In the genomic region with DNA sequence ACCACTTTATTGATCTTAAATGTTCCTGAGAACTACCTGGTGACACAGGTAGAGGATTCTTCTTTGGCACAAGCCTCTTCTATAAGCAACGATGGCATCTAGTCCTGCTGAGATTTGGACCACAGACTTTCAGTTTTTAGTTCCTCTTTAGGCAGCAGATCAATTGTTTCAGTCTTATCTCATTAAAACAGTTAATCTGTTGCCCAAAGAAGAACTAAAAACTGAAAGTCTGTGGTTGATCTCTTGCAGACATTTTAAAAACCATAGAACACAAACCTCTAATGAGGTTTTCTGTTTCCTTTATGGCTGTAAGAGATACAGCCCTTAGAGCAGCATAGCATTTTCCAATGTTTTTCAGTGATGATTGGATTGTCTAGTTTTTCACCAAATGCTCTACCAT, we compare ENCODE assay signal across 13 cellular contexts.
A peak's percentile ranks its signal among the peaks of the same experiment; 100 is the strongest.
DNase-seq lines count a peak whose midpoint lies in the region; ATAC-seq and TF ChIP-seq lines count a peak whose summit lies in the region.
"Had no signal": no experiment of that assay in that cellular context is flagged by ENCODE, and none has a peak within 500 bp of the region (broad histone marks: within the 10 kb centered on the region; RNA-seq: fewer than 3 reads in every experiment).

No MANE protein-coding gene starts in this region.

- no peaks in the 10 kb centered on the region for H3K36me3 Mint-ChIP-seq in neural progenitor cell
- no peaks in the 10 kb centered on the region for H3K36me3 Mint-ChIP-seq in activated CD8-positive, alpha-beta T cell treated with anti-CD3 and anti-CD28 coated beads for 36 hours (ENCODE audit: low read depth)
- H3K36me3 Mint-ChIP-seq: brain had no signal

- H3K79me2 ChIP-seq in neural progenitor cell (ENCODE audit: low read depth), result no peaks in the 10 kb centered on the region
- H3K79me2 ChIP-seq in Karpas-422 (ENCODE audit: low read length), result no peaks in the 10 kb centered on the region

- peak; percentile 8 for DNase-seq in GM20000 (ENCODE audit: low spot score)
- DNase-seq in HL-60 (ENCODE audit: low read depth in 1 of 2, low spot score in 1 of 2), result no peak
- no peak for DNase-seq in neural progenitor cell (ENCODE audit: low spot score)
- DNase-seq in activated CD8-positive, alpha-beta T cell treated with anti-CD3 and anti-CD28 coated beads for 36 hours, result no peak
- DNase-seq in Karpas-422, result no peak
- DNase-seq in HCEC 1CT, result no peak
- DNase-seq: right cardiac atrium had no signal

- H3K4me1 Mint-ChIP-seq in neural progenitor cell, result no peaks in the 10 kb centered on the region
- no peaks in the 10 kb centered on the region for H3K4me1 Mint-ChIP-seq in activated CD8-positive, alpha-beta T cell treated with anti-CD3 and anti-CD28 coated beads for 36 hours (ENCODE audit: low read depth)
- H3K4me1 Mint-ChIP-seq: brain had no signal

- H3K9me3 ChIP-seq in neural progenitor cell (ENCODE audit: low read depth) (peaks cover 12% of the 10 kb centered on the region), Karpas-422 (ENCODE audit: low read length) (peaks cover 6% of the 10 kb centered on the region)
- H3K9me3 ChIP-seq: vagina had no signal

- POLR2A ChIA-PET in activated CD8-positive, alpha-beta T cell treated with anti-CD3 and anti-CD28 coated beads for 36 hours (lab: Charles Lee), result no interaction called here

- no peaks in the 10 kb centered on the region; the same call in 1 of the 2 replicates for H3K9me2 ChIP-seq in Karpas-422 (replicated peaks; ENCODE audit: insufficient read depth, low read length)

- TF ChIP-seq CTCF in GM20000 (IDR thresholded peaks at IDR 0.05; ENCODE audit: extremely low read depth, missing control alignments) (no peak), HL-60 (IDR thresholded peaks at IDR 0.05; ENCODE audit: insufficient read depth, low read length) (no peak), neural progenitor cell (IDR thresholded peaks at IDR 0.05) (no peak)
- TF ChIP-seq CTCF in activated CD8-positive, alpha-beta T cell treated with anti-CD3 and anti-CD28 coated beads for 36 hours (IDR thresholded peaks at IDR 0.05), result no peak

- H3K4me3 ChIP-seq in HL-60 (replicated peaks; ENCODE audit: insufficient read depth, low read length), result no peak overlapping the region
- no peak overlapping the region for H3K4me3 ChIP-seq in neural progenitor cell
- H3K4me3 ChIP-seq in Karpas-422 (ENCODE audit: low read length), result no peak overlapping the region
- H3K4me3 ChIP-seq: vagina had no signal

- H3K9ac ChIP-seq in neural progenitor cell (no peak overlapping the region), Karpas-422 (ENCODE audit: low read length) (no peak overlapping the region)

- H3K27me3 Mint-ChIP-seq in neural progenitor cell (ENCODE audit: insufficient read depth, low read depth), result no peaks in the 10 kb centered on the region
- H3K27me3 Mint-ChIP-seq in activated CD8-positive, alpha-beta T cell treated with anti-CD3 and anti-CD28 coated beads for 36 hours, result no peaks in the 10 kb centered on the region
- H3K27me3 Mint-ChIP-seq: B cell had no signal

- H3K4me1 ChIP-seq in neural progenitor cell, result no peaks in the 10 kb centered on the region
- no peaks in the 10 kb centered on the region for H3K4me1 ChIP-seq in Karpas-422 (ENCODE audit: low read length)
- H3K4me1 ChIP-seq: vagina had no signal

- H3F3A ChIP-seq in neural progenitor cell (ENCODE audit: low read depth), result no peaks in the 10 kb centered on the region

- H3K4me2 ChIP-seq in neural progenitor cell (no peak overlapping the region), Karpas-422 (ENCODE audit: low read depth, low read length, poor library complexity, severe bottlenecking) (no peak overlapping the region)

- H4K20me1 ChIP-seq in neural progenitor cell (ENCODE audit: low read depth), result no peaks in the 10 kb centered on the region
- H4K20me1 ChIP-seq in Karpas-422 (ENCODE audit: insufficient read depth, low read depth, low read length), result no peaks in the 10 kb centered on the region

- H3K27ac Mint-ChIP-seq in neural progenitor cell, result no peak overlapping the region
- no peak overlapping the region for H3K27ac Mint-ChIP-seq in activated CD8-positive, alpha-beta T cell treated with anti-CD3 and anti-CD28 coated beads for 36 hours
- H3K27ac Mint-ChIP-seq: B cell; brain; T-helper 1 cell treated with Interleukin-12 subunit alpha and Interleukin-12 subunit beta and Interleukin-4 antibody, amounts not matched to agents 30 μg/mL and 1 μg/mL, for 36 hours had no signal

- H3K36me3 ChIP-seq in neural progenitor cell, result peaks cover 3% of the 10 kb centered on the region
- H3K36me3 ChIP-seq in Karpas-422 (ENCODE audit: insufficient read depth, low read length), result no peaks in the 10 kb centered on the region
- H3K36me3 ChIP-seq: vagina had no signal

- CTCF ChIA-PET in activated CD8-positive, alpha-beta T cell treated with anti-CD3 and anti-CD28 coated beads for 36 hours (lab: Charles Lee), result no interaction called here

- intact Hi-C loops in activated CD8-positive, alpha-beta T cell treated with anti-CD3 and anti-CD28 coated beads for 36 hours (cut with micrococcal nuclease), result no loop called here

- no peak overlapping the region for H2AFZ ChIP-seq in neural progenitor cell (replicated peaks)
- H2AFZ ChIP-seq in Karpas-422 (ENCODE audit: low read length), result no peak overlapping the region

- H3K27ac ChIP-seq in HL-60 (replicated peaks) (peak overlapping the region; percentile 19; the same call in 1 of the 2 replicates), neural progenitor cell (no peak overlapping the region), Karpas-422 (ENCODE audit: low read length) (no peak overlapping the region)
- H3K27ac ChIP-seq: vagina had no signal

- peaks cover 4% of the 10 kb centered on the region for H3K9me3 Mint-ChIP-seq in neural progenitor cell
- peaks cover 13% of the 10 kb centered on the region for H3K9me3 Mint-ChIP-seq in activated CD8-positive, alpha-beta T cell treated with anti-CD3 and anti-CD28 coated beads for 36 hours

- peak; percentile 99 for ATAC-seq in GM18508 (IDR thresholded peaks at IDR 0.05; ENCODE audit: insufficient read depth, unreplicated experiment)
- peak; percentile 86 for ATAC-seq in HG02973 (IDR thresholded peaks at IDR 0.05; ENCODE audit: unreplicated experiment)
- no peak for ATAC-seq in activated CD8-positive, alpha-beta T cell treated with anti-CD3 and anti-CD28 coated beads for 36 hours
- ATAC-seq: right cardiac atrium had no signal

- peaks cover 2% of the 10 kb centered on the region for H3K27me3 ChIP-seq in HL-60 (ENCODE audit: insufficient read depth, poor library complexity, severe bottlenecking)
- no peaks in the 10 kb centered on the region for H3K27me3 ChIP-seq in neural progenitor cell
- no peaks in the 10 kb centered on the region for H3K27me3 ChIP-seq in Karpas-422 (ENCODE audit: low read length)
- H3K27me3 ChIP-seq: vagina had no signal

- no peak overlapping the region for H3K4me3 Mint-ChIP-seq in neural progenitor cell
- H3K4me3 Mint-ChIP-seq in activated CD8-positive, alpha-beta T cell treated with anti-CD3 and anti-CD28 coated beads for 36 hours, result no peak overlapping the region
- H3K4me3 Mint-ChIP-seq: B cell; brain; T-helper 1 cell treated with Interleukin-12 subunit alpha and Interleukin-12 subunit beta and Interleukin-4 antibody, amounts not matched to agents 30 μg/mL and 1 μg/mL, for 36 hours had no signal
